ENCODE assay signal across 18 cellular contexts in genomic region chr2:233705911-233706506, GRCh38. TPM values are rescaled to one million over a fixed set of nuclear protein-coding genes. Genes with fewer than 3 reads are reported as not detected.
DNase-seq lines count a peak whose midpoint lies in the region; ATAC-seq, FAIRE-seq and TF ChIP-seq lines count a peak whose summit lies in the region.
"Had no signal": no experiment of that assay in that cellular context is flagged by ENCODE, and none has a peak within 500 bp of the region (broad histone marks: within the 10 kb centered on the region; RNA-seq: fewer than 3 reads in every experiment).

No MANE protein-coding gene starts in this region.

- dilution Hi-C loops in keratinocyte (cut with MboI; ENCODE audit: extremely low pct_ligation_motif_present, low sequenced_read_pairs), result no loop called here

- H3K27ac ChIP-seq in keratinocyte (ENCODE audit: control insufficient read depth, insufficient read depth, low read length), result peak overlapping the region; percentile 59
- H3K27ac ChIP-seq in psoas muscle, result no peak overlapping the region
- no peak overlapping the region for H3K27ac ChIP-seq in brain microvascular endothelial cell
- H3K27ac ChIP-seq in coronary artery, result no peak overlapping the region
- H3K27ac ChIP-seq: heart left ventricle had no signal

- ATAC-seq in psoas muscle, result peak in 3 of 4 donors; percentile 33 to 40 (median 36)
- ATAC-seq: heart left ventricle; stimulated activated naive CD8-positive, alpha-beta T cell treated with anti-CD3 and anti-CD28 coated beads, Interleukin-15, amount 100 ng/mL, for 72 hours had no signal

- H3K27me3 ChIP-seq in keratinocyte (ENCODE audit: control insufficient read depth, extremely low read depth, insufficient read depth, low read length), result no peaks in the 10 kb centered on the region
- peaks cover 0 to 4% (median 0%) of the 10 kb centered on the region in 3 donors for H3K27me3 ChIP-seq in psoas muscle (ENCODE audit: insufficient read depth in 3 of 3, low read length in 2 of 3)
- H3K27me3 ChIP-seq in brain microvascular endothelial cell (replicated peaks), result no peaks in the 10 kb centered on the region

- no peaks in the 10 kb centered on the region for H3K9me3 ChIP-seq in keratinocyte (ENCODE audit: control insufficient read depth, low read depth, low read length)
- peaks cover 2% of the 10 kb centered on the region for H3K9me3 ChIP-seq in psoas muscle

- H3K4me1 Mint-ChIP-seq in activated CD4-positive, alpha-beta T cell treated with anti-CD3 and anti-CD28 coated beads, Interleukin-2, amount 10 ng/mL, durations not matched to agents 7 days and 5 days, result no peaks in the 10 kb centered on the region
- H3K4me1 Mint-ChIP-seq: stimulated activated naive CD8-positive, alpha-beta T cell treated with anti-CD3 and anti-CD28 coated beads, Interleukin-15, amount 100 ng/mL, for 72 hours had no signal

- intact Hi-C loops in psoas muscle (cut with DNase I), result no loop called here

- peaks cover 43% of the 10 kb centered on the region for H3K79me2 ChIP-seq in keratinocyte (ENCODE audit: control insufficient read depth, insufficient read depth, low read length)

- peak overlapping the region; percentile 36 for H3K4me2 ChIP-seq in keratinocyte (ENCODE audit: control insufficient read depth, extremely low read depth, insufficient read depth, low read depth, low read length)

- H3K27me3 Mint-ChIP-seq in activated CD4-positive, alpha-beta T cell treated with anti-CD3 and anti-CD28 coated beads, Interleukin-2, amount 10 ng/mL, durations not matched to agents 7 days and 5 days, result peaks cover 31% of the 10 kb centered on the region

- peak overlapping the region; percentile 8 for H3K9ac ChIP-seq in keratinocyte (ENCODE audit: control insufficient read depth, extremely low read depth, insufficient read depth, low read length)

- H3K27ac Mint-ChIP-seq in activated CD4-positive, alpha-beta T cell treated with anti-CD3 and anti-CD28 coated beads, Interleukin-2, amount 10 ng/mL, durations not matched to agents 7 days and 5 days, result no peak overlapping the region
- H3K27ac Mint-ChIP-seq: activated CD4-positive, alpha-beta memory T cell treated with anti-CD3 and anti-CD28 coated beads for 36 hours; HFFc6; stimulated activated naive CD8-positive, alpha-beta T cell treated with anti-CD3 and anti-CD28 coated beads, Interleukin-15, amount 100 ng/mL, for 72 hours had no signal

- H3K9me1 ChIP-seq in keratinocyte (ENCODE audit: control insufficient read depth, extremely low read depth, insufficient read depth, low read length), result no peaks in the 10 kb centered on the region

- no peaks in the 10 kb centered on the region for H3K9me3 Mint-ChIP-seq in activated CD4-positive, alpha-beta T cell treated with anti-CD3 and anti-CD28 coated beads, Interleukin-2, amount 10 ng/mL, durations not matched to agents 7 days and 5 days
- H3K9me3 Mint-ChIP-seq: activated CD4-positive, alpha-beta memory T cell treated with anti-CD3 and anti-CD28 coated beads for 36 hours; HFFc6 had no signal

- H3K4me3 ChIP-seq in keratinocyte (ENCODE audit: control insufficient read depth in 2 of 3, extremely low read depth in 1 of 3, insufficient read depth in 2 of 3, low read depth in 1 of 3, low read length in 3 of 3) (no peak overlapping the region), psoas muscle (no peak overlapping the region), brain microvascular endothelial cell (ENCODE audit: low read depth, low read length) (no peak overlapping the region), coronary artery (no peak overlapping the region)
- H3K4me3 ChIP-seq: heart left ventricle had no signal

- peaks cover 34% of the 10 kb centered on the region for H3K4me1 ChIP-seq in keratinocyte (ENCODE audit: control insufficient read depth, extremely low read depth, insufficient read depth, low read length)
- no peaks in the 10 kb centered on the region for H3K4me1 ChIP-seq in psoas muscle
- H3K4me1 ChIP-seq: heart left ventricle had no signal

- CTCF ChIA-PET in activated CD4-positive, alpha-beta T cell treated with anti-CD3 and anti-CD28 coated beads, Interleukin-2, amount 10 ng/mL, durations not matched to agents 7 days and 5 days (lab: Charles Lee), result no interaction called here

- H4K20me1 ChIP-seq in keratinocyte (ENCODE audit: control insufficient read depth, extremely low read depth, insufficient read depth, low read length), result no peaks in the 10 kb centered on the region

- peak; percentile 87 for DNase-seq in EH (ENCODE audit: low read depth)
- peak; percentile 14 for DNase-seq in amniotic epithelial cell (ENCODE audit: low read depth)
- no peak for DNase-seq in keratinocyte (ENCODE audit: low read depth, low spot score)
- DNase-seq in psoas muscle, result peak in 1 of 2 donors; percentile 16
- no peak for DNase-seq in brain microvascular endothelial cell
- DNase-seq in T-helper 2 cell, result no peak
- DNase-seq in activated CD4-positive, alpha-beta T cell treated with anti-CD3 and anti-CD28 coated beads, Interleukin-2, amount 10 ng/mL, durations not matched to agents 7 days and 5 days, result no peak
- DNase-seq in coronary artery (ENCODE audit: low spot score), result no peak
- DNase-seq: activated CD4-positive, alpha-beta memory T cell treated with anti-CD3 and anti-CD28 coated beads for 36 hours; DMS 273 treated with DMSO at 0.1 percent for 48 hours; heart left ventricle; KBM-7; stimulated activated naive CD8-positive, alpha-beta T cell treated with anti-CD3 and anti-CD28 coated beads, Interleukin-15, amount 100 ng/mL, for 72 hours had no signal

- H3K4me3 Mint-ChIP-seq in activated CD4-positive, alpha-beta T cell treated with anti-CD3 and anti-CD28 coated beads, Interleukin-2, amount 10 ng/mL, durations not matched to agents 7 days and 5 days, result no peak overlapping the region
- H3K4me3 Mint-ChIP-seq: activated CD4-positive, alpha-beta memory T cell treated with anti-CD3 and anti-CD28 coated beads for 36 hours; HFFc6; stimulated activated naive CD8-positive, alpha-beta T cell treated with anti-CD3 and anti-CD28 coated beads, Interleukin-15, amount 100 ng/mL, for 72 hours had no signal

- no peaks in the 10 kb centered on the region for H3K36me3 Mint-ChIP-seq in activated CD4-positive, alpha-beta T cell treated with anti-CD3 and anti-CD28 coated beads, Interleukin-2, amount 10 ng/mL, durations not matched to agents 7 days and 5 days (ENCODE audit: low read depth)
- H3K36me3 Mint-ChIP-seq: activated CD4-positive, alpha-beta memory T cell treated with anti-CD3 and anti-CD28 coated beads for 36 hours had no signal

- POLR2A ChIA-PET in activated CD4-positive, alpha-beta T cell treated with anti-CD3 and anti-CD28 coated beads, Interleukin-2, amount 10 ng/mL, durations not matched to agents 7 days and 5 days (lab: Charles Lee), result no interaction called here

- in situ Hi-C loops in brain microvascular endothelial cell (cut with HindIII; ENCODE audit: low pct_ligation_motif_present, low sequenced_read_pairs), result no loop called here

- TF ChIP-seq CTCF in keratinocyte (optimal IDR thresholded peaks at IDR 0.05 in 1 of 3, IDR thresholded peaks at IDR 0.05 in 1 of 3, conservative IDR thresholded peaks at IDR 0.05 in 1 of 3; ENCODE audit: extremely low read depth in 1 of 3, insufficient read depth in 2 of 3, low read length in 3 of 3), result no peak
- TF ChIP-seq CTCF in psoas muscle (IDR thresholded peaks at IDR 0.05), result no peak
- no peak for TF ChIP-seq CTCF in brain microvascular endothelial cell (IDR thresholded peaks at IDR 0.05; ENCODE audit: low read depth, low read length, missing control alignments)
- no peak for TF ChIP-seq CTCF in coronary artery (IDR thresholded peaks at IDR 0.05)

- no peak overlapping the region for H2AFZ ChIP-seq in keratinocyte (ENCODE audit: control insufficient read depth, low read length)

- H3K36me3 ChIP-seq in keratinocyte (ENCODE audit: control insufficient read depth in 2 of 2, extremely low read depth in 1 of 2, insufficient read depth in 2 of 2, low read length in 2 of 2), result no peaks in the 10 kb centered on the region
- H3K36me3 ChIP-seq in psoas muscle (ENCODE audit: insufficient read depth in 1 of 2, low read depth in 1 of 2), result no peaks in the 10 kb centered on the region
- H3K36me3 ChIP-seq in brain microvascular endothelial cell (replicated peaks), result no peaks in the 10 kb centered on the region
- H3K36me3 ChIP-seq: heart left ventricle had no signal

- FAIRE-seq in keratinocyte (lab: Jason Lieb, UNC), result no peak
- FAIRE-seq: GM18507, GM19239 had no signal

- 18 to 44% (median 22%) methylated on average over 4 of the region's 4 CpGs for WGBS in psoas muscle, 3 donors

RNA-seq across cellular contexts. Expression of gene UGT1A5, which starts 6.7 kb away (rescaled TPM):
- 0.51 to 2.2 TPM (median 1.3 TPM) in 3 replicates for polyA plus RNA-seq in keratinocyte
- 0.37 TPM for polyA plus RNA-seq in keratinocyte (2011; ENCODE audit: low read depth)
- polyA plus RNA-seq in keratinocyte (2011; cell fraction: cytosol; rRNA removed), result 0.27 and 0.45 TPM in 2 replicates
- polyA plus RNA-seq in keratinocyte (2011; cell fraction: nucleus; rRNA removed), result 4.4 and 5.9 TPM in 2 replicates
- 0.90 TPM in 1 of 2 replicates, not detected in the other for polyA plus RNA-seq in keratinocyte (2012; ENCODE audit: low replicate concordance)
- polyA minus RNA-seq in keratinocyte, result 4.3 to 23.3 TPM (median 17.6 TPM) in 3 replicates
- not detected for polyA minus RNA-seq in keratinocyte (2011; cell fraction: cytosol; rRNA and poly(A)+ RNA removed)
- 18.0 and 46.2 TPM in 2 replicates for polyA minus RNA-seq in keratinocyte (2011; cell fraction: nucleus; rRNA and poly(A)+ RNA removed)
- not detected for total RNA-seq in psoas muscle
- not detected for polyA plus RNA-seq in psoas muscle
- not detected for total RNA-seq in activated CD4-positive, alpha-beta T cell treated with anti-CD3 and anti-CD28 coated beads, Interleukin-2, amount 10 ng/mL, durations not matched to agents 7 days and 5 days
- total RNA-seq: activated CD4-positive, alpha-beta memory T cell treated with anti-CD3 and anti-CD28 coated beads for 36 hours; heart left ventricle; HFFc6; posterior vena cava had no signal
- polyA plus RNA-seq: heart left ventricle had no signal

RNA-seq across cellular contexts. Expression of gene UGT1A4, which starts 12.5 kb away (rescaled TPM):
- polyA plus RNA-seq in keratinocyte (0.77 to 2.4 TPM (median 2.0 TPM) in 3 replicates), psoas muscle (not detected)
- polyA plus RNA-seq in keratinocyte (2011; ENCODE audit: low read depth), result 0.56 TPM
- 0.57 and 1.1 TPM in 2 replicates for polyA plus RNA-seq in keratinocyte (2011; cell fraction: cytosol; rRNA removed)
- polyA plus RNA-seq in keratinocyte (2011; cell fraction: nucleus; rRNA removed), result 7.2 and 7.3 TPM in 2 replicates
- 0.26 and 0.90 TPM in 2 replicates for polyA plus RNA-seq in keratinocyte (2012; ENCODE audit: low replicate concordance)
- 3.4 to 16.7 TPM (median 16.0 TPM) in 3 replicates for polyA minus RNA-seq in keratinocyte
- 2.3 TPM for polyA minus RNA-seq in keratinocyte (2011; cell fraction: cytosol; rRNA and poly(A)+ RNA removed)
- 16.5 and 41.5 TPM in 2 replicates for polyA minus RNA-seq in keratinocyte (2011; cell fraction: nucleus; rRNA and poly(A)+ RNA removed)
- total RNA-seq in psoas muscle, result not detected
- not detected for total RNA-seq in activated CD4-positive, alpha-beta T cell treated with anti-CD3 and anti-CD28 coated beads, Interleukin-2, amount 10 ng/mL, durations not matched to agents 7 days and 5 days
- total RNA-seq: activated CD4-positive, alpha-beta memory T cell treated with anti-CD3 and anti-CD28 coated beads for 36 hours; heart left ventricle; HFFc6; posterior vena cava had no signal
- polyA plus RNA-seq: adipose tissue, heart left ventricle had no signal

RNA-seq across cellular contexts. Expression of gene UGT1A6, which starts 13.3 kb away (rescaled TPM):
- 133 to 154 TPM (median 152 TPM) in 3 replicates for polyA plus RNA-seq in keratinocyte
- 15.8 TPM for polyA plus RNA-seq in keratinocyte (2011; ENCODE audit: low read depth)
- polyA plus RNA-seq in keratinocyte (2011; cell fraction: cytosol; rRNA removed), result 176 and 179 TPM in 2 replicates
- 157 and 158 TPM in 2 replicates for polyA plus RNA-seq in keratinocyte (2011; cell fraction: nucleus; rRNA removed)
- 42.8 and 103 TPM in 2 replicates for polyA plus RNA-seq in keratinocyte (2012; ENCODE audit: low replicate concordance)
- polyA minus RNA-seq in keratinocyte, result 57.6 to 151 TPM (median 113 TPM) in 3 replicates
- 104 TPM for polyA minus RNA-seq in keratinocyte (2011; cell fraction: cytosol; rRNA and poly(A)+ RNA removed)
- polyA minus RNA-seq in keratinocyte (2011; cell fraction: nucleus; rRNA and poly(A)+ RNA removed), result 89.6 and 174 TPM in 2 replicates
- total RNA-seq in psoas muscle, result not detected
- polyA plus RNA-seq in psoas muscle, result not detected
- not detected for total RNA-seq in activated CD4-positive, alpha-beta T cell treated with anti-CD3 and anti-CD28 coated beads, Interleukin-2, amount 10 ng/mL, durations not matched to agents 7 days and 5 days
- total RNA-seq: activated CD4-positive, alpha-beta memory T cell treated with anti-CD3 and anti-CD28 coated beads for 36 hours; heart left ventricle; HFFc6; posterior vena cava had no signal
- polyA plus RNA-seq: heart left ventricle had no signal

RNA-seq across cellular contexts. Expression of gene UGT1A3, which starts 22.8 kb away (rescaled TPM):
- polyA plus RNA-seq in keratinocyte (0.63 to 3.2 TPM (median 1.8 TPM) in 3 replicates), psoas muscle (not detected)
- 0.34 TPM for polyA plus RNA-seq in keratinocyte (2011; ENCODE audit: low read depth)
- 1.7 and 1.8 TPM in 2 replicates for polyA plus RNA-seq in keratinocyte (2011; cell fraction: cytosol; rRNA removed)
- 7.5 and 7.6 TPM in 2 replicates for polyA plus RNA-seq in keratinocyte (2011; cell fraction: nucleus; rRNA removed)
- 0.17 and 0.61 TPM in 2 replicates for polyA plus RNA-seq in keratinocyte (2012; ENCODE audit: low replicate concordance)
- 2.0 to 15.2 TPM (median 11.6 TPM) in 3 replicates for polyA minus RNA-seq in keratinocyte
- 2.5 TPM for polyA minus RNA-seq in keratinocyte (2011; cell fraction: cytosol; rRNA and poly(A)+ RNA removed)
- 12.8 and 24.6 TPM in 2 replicates for polyA minus RNA-seq in keratinocyte (2011; cell fraction: nucleus; rRNA and poly(A)+ RNA removed)
- total RNA-seq in psoas muscle, result not detected
- not detected for total RNA-seq in activated CD4-positive, alpha-beta T cell treated with anti-CD3 and anti-CD28 coated beads, Interleukin-2, amount 10 ng/mL, durations not matched to agents 7 days and 5 days
- total RNA-seq: activated CD4-positive, alpha-beta memory T cell treated with anti-CD3 and anti-CD28 coated beads for 36 hours; heart left ventricle; HFFc6; posterior vena cava had no signal
- polyA plus RNA-seq: adipose tissue, heart left ventricle had no signal

RNA-seq across cellular contexts. Expression of gene UGT1A7, which starts 24.3 kb away (rescaled TPM):
- polyA plus RNA-seq in keratinocyte (0.19 to 1.2 TPM (median 0.87 TPM) in 3 replicates), psoas muscle (not detected)
- polyA plus RNA-seq in keratinocyte (2011; ENCODE audit: low read depth), result 3.0 TPM
- polyA plus RNA-seq in keratinocyte (2011; cell fraction: cytosol; rRNA removed), result 0.33 TPM in 1 of 2 replicates, not detected in the other
- polyA plus RNA-seq in keratinocyte (2011; cell fraction: nucleus; rRNA removed), result 2.2 and 3.0 TPM in 2 replicates
- 0.18 and 2.9 TPM in 2 replicates for polyA plus RNA-seq in keratinocyte (2012; ENCODE audit: low replicate concordance)
- polyA minus RNA-seq in keratinocyte, result 0.95 to 7.2 TPM (median 2.1 TPM) in 3 replicates
- polyA minus RNA-seq in keratinocyte (2011; cell fraction: cytosol; rRNA and poly(A)+ RNA removed), result 3.3 TPM
- polyA minus RNA-seq in keratinocyte (2011; cell fraction: nucleus; rRNA and poly(A)+ RNA removed), result 5.8 and 13.6 TPM in 2 replicates
- not detected for total RNA-seq in psoas muscle
- not detected for total RNA-seq in activated CD4-positive, alpha-beta T cell treated with anti-CD3 and anti-CD28 coated beads, Interleukin-2, amount 10 ng/mL, durations not matched to agents 7 days and 5 days
- total RNA-seq: activated CD4-positive, alpha-beta memory T cell treated with anti-CD3 and anti-CD28 coated beads for 36 hours; heart left ventricle; HFFc6; posterior vena cava had no signal
- polyA plus RNA-seq: adipose tissue, heart left ventricle had no signal

Comparison
In these comparisons a context has a peak if more than half of its experiments do, and no peak if none do; other contexts are left out.
1. DNase-seq: peak in EH (single experiment) and amniotic epithelial cell (single experiment); none in keratinocyte (single experiment), brain microvascular endothelial cell (single experiment), T-helper 2 cell (0 of 5), activated CD4-positive, alpha-beta T cell treated with anti-CD3 and anti-CD28 coated beads, Interleukin-2, amount 10 ng/mL, durations not matched to agents 7 days and 5 days (single experiment) and coronary artery (single experiment).